In genomic region chr13:40457844-40458243, GRCh38 we compare ENCODE assay signal across 26 cellular contexts.
"Had no signal": no experiment of that assay in that cellular context is flagged by ENCODE, and none has a peak within 500 bp of the region (broad histone marks: within the 10 kb centered on the region; RNA-seq: fewer than 3 reads in every experiment).

No MANE protein-coding gene starts in this region.

- H3K9me3 ChIP-seq: left ventricle myocardium inferior, ovary, right atrium auricular region, right lobe of liver, testis, thyroid gland, transverse colon, upper lobe of right lung had no signal

- H3K4me2 ChIP-seq: smooth muscle cell had no signal

- H3K27ac ChIP-seq: left ventricle myocardium inferior, ovary, right atrium auricular region, right lobe of liver, testis, thyroid gland, transverse colon, upper lobe of right lung had no signal

- H3K4me1 ChIP-seq: left ventricle myocardium inferior, testis, transverse colon, upper lobe of right lung had no signal

- H3K4me3 ChIP-seq: left ventricle myocardium inferior, lung, ovary, right atrium auricular region, right lobe of liver, smooth muscle cell, testis, thyroid gland, transverse colon, upper lobe of right lung had no signal

- FAIRE-seq: islet of Langerhans, kidney, urothelium cell line had no signal

- DNase-seq: head of caudate nucleus; hippocampal formation; kidney; left colon; left ventricle myocardium inferior; midbrain; naive B cell; natural killer cell; ovary; right lobe of liver; stimulated activated CD4-positive, alpha-beta T cell treated with anti-CD3 and anti-CD28 coated beads, Interleukin-1b, Interleukin-23, amount 100 ng/mL, for 48 hours; stimulated activated CD4-positive, alpha-beta T cell treated with anti-CD3 and anti-CD28 coated beads, Interleukin-2, amount 100 ng/mL, for 48 hours; stimulated activated CD4-positive, alpha-beta T cell treated with anti-CD3 and anti-CD28 coated beads, Interleukin-4, amount 100 ng/mL, for 4 hours; stimulated activated naive CD4-positive, alpha-beta T cell treated with Interleukin-2 at 50 U/mL for 16 hours; stimulated activated naive CD8-positive, alpha-beta T cell treated with anti-CD3 and anti-CD28 coated beads, Interleukin-15, amount 100 ng/mL, for 72 hours; substantia nigra; testis; transverse colon; upper lobe of right lung had no signal

- H3K36me3 ChIP-seq: left ventricle myocardium inferior, ovary, right atrium auricular region, right lobe of liver, thyroid gland, transverse colon, upper lobe of right lung had no signal

- H3K27me3 ChIP-seq: ovary, right atrium auricular region, right lobe of liver, testis, thyroid gland, transverse colon, upper lobe of right lung had no signal

- ATAC-seq: left colon; natural killer cell; right lobe of liver; stimulated activated memory B cell treated with anti-CD40 and anti-IgM and Interleukin-4, amounts not matched to agents 10 μg/mL and 1 μg/mL and 100 μg/mL, for 72 hours; stimulated activated naive CD8-positive, alpha-beta T cell treated with anti-CD3 and anti-CD28 coated beads, Interleukin-15, amount 100 ng/mL, for 72 hours; upper lobe of right lung had no signal
